In genomic region chr6:43011207-43011606, GRCh38 we compare ENCODE assay signal across 25 cellular contexts. TPM values are rescaled to one million over a fixed set of nuclear protein-coding genes. Genes with fewer than 3 reads are reported as not detected.
DNase-seq lines count a peak whose midpoint lies in the region; ATAC-seq and TF ChIP-seq lines count a peak whose summit lies in the region.
"Had no signal": no experiment of that assay in that cellular context is flagged by ENCODE, and none has a peak within 500 bp of the region (broad histone marks: within the 10 kb centered on the region; RNA-seq: fewer than 3 reads in every experiment).

No MANE protein-coding gene starts in this region.

- H3K4me1 Mint-ChIP-seq in activated T-cell treated with anti-CD3 and anti-CD28 coated beads, Interleukin-2, amount 50 U/mL, for 24 hours (ENCODE audit: low read depth): peaks cover 44% of the 10 kb centered on the region
- peaks cover 36% of the 10 kb centered on the region for H3K4me1 Mint-ChIP-seq in activated T-helper 17 cell treated with anti-CD3 and anti-CD28 coated beads, Interleukin-2, amount 50 U/mL, for 72 hours
- peaks cover 50% of the 10 kb centered on the region for H3K4me1 Mint-ChIP-seq in nephron progenitor cell

- in situ Hi-C loops in GM13977 (cut with MboI; ENCODE audit: low pct_unique_long_range_greater_than_20kb, low sequenced_read_pairs, unreplicated experiment): no loop called here

- peak overlapping the region; percentile 97 for H3K27ac Mint-ChIP-seq in activated T-cell treated with anti-CD3 and anti-CD28 coated beads, Interleukin-2, amount 50 U/mL, for 24 hours
- peak overlapping the region; percentile 96 for H3K27ac Mint-ChIP-seq in activated T-helper 17 cell treated with anti-CD3 and anti-CD28 coated beads, Interleukin-2, amount 50 U/mL, for 72 hours
- no peak overlapping the region for H3K27ac Mint-ChIP-seq in nephron progenitor cell
- H3K27ac Mint-ChIP-seq: dendritic cell treated with granulocyte-macrophage colony-stimulating factor and Interleukin-4, amounts not matched to agents 40 ng/mL and 50 ng/mL, for 4 days had no signal

- H3K27me3 Mint-ChIP-seq in activated T-cell treated with anti-CD3 and anti-CD28 coated beads, Interleukin-2, amount 50 U/mL, for 24 hours: no peaks in the 10 kb centered on the region
- no peaks in the 10 kb centered on the region for H3K27me3 Mint-ChIP-seq in activated T-helper 17 cell treated with anti-CD3 and anti-CD28 coated beads, Interleukin-2, amount 50 U/mL, for 72 hours
- no peaks in the 10 kb centered on the region for H3K27me3 Mint-ChIP-seq in nephron progenitor cell (ENCODE audit: low read depth, poor library complexity)
- H3K27me3 Mint-ChIP-seq: dendritic cell treated with granulocyte-macrophage colony-stimulating factor and Interleukin-4, amounts not matched to agents 40 ng/mL and 50 ng/mL, for 4 days; T-cell had no signal

- no peaks in the 10 kb centered on the region for H3K9me3 Mint-ChIP-seq in activated T-cell treated with anti-CD3 and anti-CD28 coated beads, Interleukin-2, amount 50 U/mL, for 24 hours
- H3K9me3 Mint-ChIP-seq in activated T-helper 17 cell treated with anti-CD3 and anti-CD28 coated beads, Interleukin-2, amount 50 U/mL, for 72 hours: no peaks in the 10 kb centered on the region
- H3K9me3 Mint-ChIP-seq in nephron progenitor cell: no peaks in the 10 kb centered on the region
- H3K9me3 Mint-ChIP-seq: dendritic cell treated with granulocyte-macrophage colony-stimulating factor and Interleukin-4, amounts not matched to agents 40 ng/mL and 50 ng/mL, for 4 days; immature natural killer cell; T-cell had no signal

- H3K4me3 ChIP-seq in H7 (ENCODE audit: insufficient read depth, low read depth, low read length): no peak overlapping the region
- H3K4me3 ChIP-seq in tibial artery: no peak overlapping the region
- H3K4me3 ChIP-seq: breast epithelium, GM23248, heart right ventricle, vagina had no signal

- H3K4me1 ChIP-seq in tibial artery: peaks cover 0 to 32% (median 27%) of the 10 kb centered on the region in 4 donors

- peaks cover 85% of the 10 kb centered on the region for H3K36me3 Mint-ChIP-seq in activated T-cell treated with anti-CD3 and anti-CD28 coated beads, Interleukin-2, amount 50 U/mL, for 24 hours (ENCODE audit: low read depth)
- H3K36me3 Mint-ChIP-seq in activated T-helper 17 cell treated with anti-CD3 and anti-CD28 coated beads, Interleukin-2, amount 50 U/mL, for 72 hours (ENCODE audit: low read depth): peaks cover 92% of the 10 kb centered on the region
- H3K36me3 Mint-ChIP-seq in nephron progenitor cell (ENCODE audit: low read depth): peaks cover 22% of the 10 kb centered on the region

- DNase-seq in activated T-cell treated with anti-CD3 and anti-CD28 coated beads, Interleukin-2, amount 50 U/mL, for 24 hours: no peak
- DNase-seq in activated T-cell treated with anti-CD3 and anti-CD28 coated beads, Interleukin-2, amount 50 U/mL, for 48 hours: no peak
- peak; percentile 57 for DNase-seq in H7
- no peak for DNase-seq in nephron progenitor cell
- DNase-seq in GM13977 (ENCODE audit: low spot score): no peak
- no peak for DNase-seq in tibial artery
- DNase-seq in omental fat pad (ENCODE audit: low spot score): no peak
- DNase-seq: activated CD4-positive, alpha-beta T cell treated with anti-CD3 and anti-CD28 coated beads, Interleukin-2, amount 50 U/mL, for 4 hours; C1 segment of cervical spinal cord; GM23248; heart right ventricle; immature natural killer cell; left ventricle myocardium superior; NCI-H1105; NCI-H2029 treated with DMSO at 0.1 percent for 48 hours; NCI-H345; occipital lobe; PC-3; SIG-M5; T-cell had no signal

- intact Hi-C loops in tibial artery (cut with DNase I; ENCODE audit: low total_unique reads): loop anchor here (5.0 kb wide), 3 partner anchors 41 to 111 kb away; partner anchors contain the start of genes CNPY3 and CUL7

- ATAC-seq in activated T-helper 17 cell treated with anti-CD3 and anti-CD28 coated beads, Interleukin-2, amount 50 U/mL, for 72 hours (replicated peaks): no peak
- no peak for ATAC-seq in omental fat pad (ENCODE audit: low FRiP score)
- ATAC-seq: heart right ventricle, left ventricle myocardium superior, PC-3, T-cell had no signal

- TF ChIP-seq CTCF in nephron progenitor cell (IDR thresholded peaks at IDR 0.05) (no peak), GM13977 (IDR thresholded peaks at IDR 0.05; ENCODE audit: extremely low read depth, insufficient read depth, missing control alignments) (no peak), tibial artery (IDR thresholded peaks at IDR 0.05) (no peak), omental fat pad (IDR thresholded peaks at IDR 0.05) (no peak)

- no peaks in the 10 kb centered on the region for H3K9me3 ChIP-seq in tibial artery
- H3K9me3 ChIP-seq: breast epithelium, heart right ventricle, vagina had no signal

- H3K36me3 ChIP-seq in H7 (replicated peaks; ENCODE audit: control insufficient read depth, insufficient read depth, low read length) (peaks cover 37% of the 10 kb centered on the region), tibial artery (peaks cover 55 to 61% (median 58%) of the 10 kb centered on the region in 3 donors)
- H3K36me3 ChIP-seq: breast epithelium had no signal

- no peaks in the 10 kb centered on the region for H3K27me3 ChIP-seq in H7 (ENCODE audit: control insufficient read depth, insufficient read depth, low read length)
- no peaks in the 10 kb centered on the region for H3K27me3 ChIP-seq in tibial artery
- H3K27me3 ChIP-seq: breast epithelium, heart right ventricle, vagina had no signal

- H3K27ac ChIP-seq in tibial artery: no peak overlapping the region
- H3K27ac ChIP-seq: breast epithelium, epithelial cell of prostate, GM23248, heart right ventricle, vagina had no signal

- peak overlapping the region; percentile 31 for H3K4me3 Mint-ChIP-seq in activated T-cell treated with anti-CD3 and anti-CD28 coated beads, Interleukin-2, amount 50 U/mL, for 24 hours
- peak overlapping the region; percentile 94 for H3K4me3 Mint-ChIP-seq in activated T-helper 17 cell treated with anti-CD3 and anti-CD28 coated beads, Interleukin-2, amount 50 U/mL, for 72 hours
- H3K4me3 Mint-ChIP-seq in nephron progenitor cell: peak overlapping the region; percentile 29
- H3K4me3 Mint-ChIP-seq: dendritic cell treated with granulocyte-macrophage colony-stimulating factor and Interleukin-4, amounts not matched to agents 40 ng/mL and 50 ng/mL, for 4 days had no signal

RNA-seq across cellular contexts. Expression of gene MEA1, which starts 2.5 kb away (rescaled TPM):
- 81.3 and 102 TPM in 2 replicates for total RNA-seq in H7 (2014; rRNA removed; shearing (Covaris generic))
- 10 to 100 TPM; 75.7 to 93.8 TPM for total RNA-seq in activated T-helper 17 cell treated with anti-CD3 and anti-CD28 coated beads, Interleukin-2, amount 50 U/mL, for 72 hours
- total RNA-seq in omental fat pad: 10 to 100 TPM; 39.6 to 67.8 (median 45.5) TPM

RNA-seq across cellular contexts. Expression of gene KLHDC3, which starts 2.8 kb away (rescaled TPM):
- 226 and 253 TPM in 2 replicates for total RNA-seq in H7 (2014; rRNA removed; shearing (Covaris generic))
- 10 to 100 TPM; 64.0 to 65.6 TPM for total RNA-seq in activated T-helper 17 cell treated with anti-CD3 and anti-CD28 coated beads, Interleukin-2, amount 50 U/mL, for 72 hours
- 100 to 1,000 TPM in 1 of 4 donors, 10 to 100 TPM in 3; 58.0 to 106 (median 95.0) TPM for total RNA-seq in omental fat pad

RNA-seq across cellular contexts. Expression of gene RRP36, which starts 10.2 kb away (rescaled TPM):
- 100 and 106 TPM in 2 replicates for total RNA-seq in H7 (2014; rRNA removed; shearing (Covaris generic))
- total RNA-seq in activated T-helper 17 cell treated with anti-CD3 and anti-CD28 coated beads, Interleukin-2, amount 50 U/mL, for 72 hours: 10 to 100 TPM; 31.4 to 78.1 TPM
- 10 to 100 TPM; 44.1 to 54.2 (median 48.7) TPM for total RNA-seq in omental fat pad

RNA-seq across cellular contexts. Expression of gene PPP2R5D, which starts 26.8 kb away (rescaled TPM):
- total RNA-seq in H7 (2014; rRNA removed; shearing (Covaris generic)): 58.9 and 62.8 TPM in 2 replicates
- 10 to 100 TPM; 55.8 to 62.5 TPM for total RNA-seq in activated T-helper 17 cell treated with anti-CD3 and anti-CD28 coated beads, Interleukin-2, amount 50 U/mL, for 72 hours
- 10 to 100 TPM; 18.0 to 41.5 (median 37.4) TPM for total RNA-seq in omental fat pad

RNA-seq across cellular contexts. Expression of gene PEX6, which starts 32.2 kb away (rescaled TPM):
- total RNA-seq in H7 (2014; rRNA removed; shearing (Covaris generic)): 47.5 and 52.5 TPM in 2 replicates
- 10 to 100 TPM in 1 of 2 donors, 1 to 10 TPM in 1; 9.6 to 16.4 TPM for total RNA-seq in activated T-helper 17 cell treated with anti-CD3 and anti-CD28 coated beads, Interleukin-2, amount 50 U/mL, for 72 hours
- 10 to 100 TPM in 3 of 4 donors, 1 to 10 TPM in 1; 5.0 to 22.1 (median 12.8) TPM for total RNA-seq in omental fat pad

Comparison
In these comparisons a context has a peak if more than half of its experiments do, and no peak if none do; other contexts are left out.
1. H3K4me3 Mint-ChIP-seq: peak in every context shown above with its lines; median percentile 94 in activated T-helper 17 cell treated with anti-CD3 and anti-CD28 coated beads, Interleukin-2, amount 50 U/mL, for 72 hours; 31 in activated T-cell treated with anti-CD3 and anti-CD28 coated beads, Interleukin-2, amount 50 U/mL, for 24 hours; 29 in nephron progenitor cell.